ENCODE assay signal across 8 cellular contexts in genomic region chr5:176194238-176195083, GRCh38. TPM values are rescaled to one million over a fixed set of nuclear protein-coding genes. Genes with fewer than 3 reads are reported as not detected.
A peak's percentile ranks its signal among the peaks of the same experiment; 100 is the strongest.
DNase-seq lines count a peak whose midpoint lies in the region; ATAC-seq and TF ChIP-seq lines count a peak whose summit lies in the region.
"Not testable (repeated sequence)": the region's sequence is repeated elsewhere in the genome, so short reads cannot be mapped to it uniquely, and the experiment has no call there.

No MANE protein-coding gene starts in this region.

- not testable (repeated sequence) for H3K9me3 ChIP-seq in Panc1 (ENCODE audit: control insufficient read depth, insufficient read depth, low read depth, low read length); heart left ventricle; smooth muscle cell (replicated peaks; ENCODE audit: low read depth)

- peak; percentile 32 for ATAC-seq in Panc1
- ATAC-seq in activated T-helper 17 cell treated with anti-CD3 and anti-CD28 coated beads, Interleukin-2, amount 50 U/mL, for 72 hours (replicated peaks) = peak; percentile 41
- peak in 3 of 4 donors; percentile 8 to 49 (median 23) for ATAC-seq in heart left ventricle

- not testable (repeated sequence) for H3K27ac ChIP-seq in ACC112 (ENCODE audit: low read depth, low read length); Panc1 (ENCODE audit: low read length); heart left ventricle; smooth muscle cell (ENCODE audit: low read depth)

- peak overlapping the region; percentile 38 for H3K4me3 Mint-ChIP-seq in activated T-helper 17 cell treated with anti-CD3 and anti-CD28 coated beads, Interleukin-2, amount 50 U/mL, for 72 hours
- H3K4me3 Mint-ChIP-seq in chondrocyte (ENCODE audit: unreplicated experiment) = peak overlapping the region; percentile 28

- intact Hi-C loops in Panc1 (cut with micrococcal nuclease; ENCODE audit: unreplicated experiment); heart left ventricle (cut with DNase I): not testable (repeated sequence)

- TF ChIP-seq POLR2A in heart left ventricle (IDR thresholded peaks at IDR 0.05) = not testable (repeated sequence)

- H3K4me1 Mint-ChIP-seq in activated T-helper 17 cell treated with anti-CD3 and anti-CD28 coated beads, Interleukin-2, amount 50 U/mL, for 72 hours; chondrocyte (ENCODE audit: low read depth): not testable (repeated sequence)

- CTCF ChIA-PET in Panc1 (lab: Charles Lee) = not testable (repeated sequence)

- not testable (repeated sequence) for TF ChIP-seq CTCF in GM12875 (IDR thresholded peaks at IDR 0.05; ENCODE audit: borderline replicate concordance, insufficient read depth, low read depth, low read length); Panc1 (IDR thresholded peaks at IDR 0.05); chondrocyte (IDR thresholded peaks at IDR 0.05); heart left ventricle (IDR thresholded peaks at IDR 0.05); smooth muscle cell (IDR thresholded peaks at IDR 0.05; ENCODE audit: borderline replicate concordance, insufficient read depth, poor library complexity, severe bottlenecking)

- H3K27me3 Mint-ChIP-seq in activated T-helper 17 cell treated with anti-CD3 and anti-CD28 coated beads, Interleukin-2, amount 50 U/mL, for 72 hours = not testable (repeated sequence)
- peaks cover 13% of the 10 kb centered on the region for H3K27me3 Mint-ChIP-seq in chondrocyte (ENCODE audit: low read depth)

- H2AFZ ChIP-seq in ACC112 (ENCODE audit: low read length, unreplicated experiment); smooth muscle cell (ENCODE audit: low read depth): not testable (repeated sequence)

- H3K36me3 Mint-ChIP-seq in activated T-helper 17 cell treated with anti-CD3 and anti-CD28 coated beads, Interleukin-2, amount 50 U/mL, for 72 hours (ENCODE audit: low read depth); chondrocyte (ENCODE audit: low read depth): not testable (repeated sequence)

- H3K27ac Mint-ChIP-seq in activated T-helper 17 cell treated with anti-CD3 and anti-CD28 coated beads, Interleukin-2, amount 50 U/mL, for 72 hours; chondrocyte (ENCODE audit: unreplicated experiment): not testable (repeated sequence)

- WGBS in heart left ventricle, 4 donors = 0 to 3% (median 2%) methylated on average over 11 to 54 of the region's 67 CpGs; no CpG with 5 or more reads in 1 of the 4 donors
- 12% methylated on average over 39 of the region's 67 CpGs for WGBS in smooth muscle cell (ENCODE audit: low lambda C conversion rate)

- not testable (repeated sequence) for H3K36me3 ChIP-seq in ACC112 (ENCODE audit: insufficient read depth, low read length); Panc1 (ENCODE audit: control insufficient read depth, insufficient read depth, low read length); heart left ventricle; smooth muscle cell (ENCODE audit: low read depth)

- H3K4me2 ChIP-seq in smooth muscle cell = peak overlapping the region; percentile 73

- H3K4me1 ChIP-seq in ACC112 (ENCODE audit: control insufficient read depth, insufficient read depth, low read length, unreplicated experiment); Panc1 (ENCODE audit: control insufficient read depth, insufficient read depth, low read length); smooth muscle cell (ENCODE audit: low read depth): not testable (repeated sequence)
- H3K4me1 ChIP-seq in heart left ventricle = peaks cover 0 to 13% (median 0%) of the 10 kb centered on the region in 12 donors

- H3F3A ChIP-seq in smooth muscle cell (ENCODE audit: low read depth) = not testable (repeated sequence)

- in situ Hi-C loops in Panc1 (cut with HindIII; ENCODE audit: low pct_unique_long_range_greater_than_20kb, low sequenced_read_pairs) = not testable (repeated sequence)

- H3K9me3 Mint-ChIP-seq in activated T-helper 17 cell treated with anti-CD3 and anti-CD28 coated beads, Interleukin-2, amount 50 U/mL, for 72 hours; chondrocyte (ENCODE audit: low read depth): not testable (repeated sequence)

- H3K27me3 ChIP-seq in ACC112 (ENCODE audit: insufficient read depth, low read length); Panc1 (ENCODE audit: control insufficient read depth, insufficient read depth, low read length); smooth muscle cell (ENCODE audit: low read depth): not testable (repeated sequence)
- H3K27me3 ChIP-seq in heart left ventricle = peaks cover 0 to 34% (median 13%) of the 10 kb centered on the region in 9 donors

- H4K20me1 ChIP-seq in smooth muscle cell (ENCODE audit: low read depth) = not testable (repeated sequence)

- BruUV-seq in Panc1 (replicated peaks; lab: Mats Ljungman, UMichigan) = not testable (repeated sequence)

- POLR2A ChIA-PET in Panc1 (lab: Charles Lee) = not testable (repeated sequence)

- peak overlapping the region; percentile 72 for H3K4me3 ChIP-seq in ACC112 (ENCODE audit: low read depth, low read length)
- peak overlapping the region; percentile 21 for H3K4me3 ChIP-seq in GM12875 (ENCODE audit: low read depth, low read length)
- H3K4me3 ChIP-seq in Panc1 (ENCODE audit: low read depth in 2 of 2, low read length in 2 of 2) = peak overlapping the region; percentile 7 to 16; a peak in 2 of 4 replicates
- H3K4me3 ChIP-seq in heart left ventricle = peak overlapping the region in 8 of 12 donors; percentile 19 to 36 (median 27)
- peak overlapping the region; percentile 24 for H3K4me3 ChIP-seq in smooth muscle cell

- not testable (repeated sequence) for DNase-seq in Panc1 (ENCODE audit: low read depth, low spot score); chondrocyte (ENCODE audit: low spot score); heart left ventricle; smooth muscle cell (lab: John Stamatoyannopoulos, UW; ENCODE audit: unreplicated experiment)
- DNase-seq in mesenteric fat pad (ENCODE audit: low spot score) = peak; percentile 88

- H3K9ac ChIP-seq in smooth muscle cell (ENCODE audit: low read depth) = not testable (repeated sequence)

- H3K79me2 ChIP-seq in ACC112 (ENCODE audit: control insufficient read depth, insufficient read depth, low read length, unreplicated experiment); smooth muscle cell (ENCODE audit: low read depth): not testable (repeated sequence)

RNA-seq across cellular contexts. Expression of gene SIMC1, which starts 43.8 kb away (rescaled TPM):
- total RNA-seq in Panc1 (2021; ENCODE audit: unreplicated experiment) (19.2 TPM), chondrocyte (17.4 to 20.3 TPM (median 19.1 TPM) in 3 replicates), heart left ventricle (1 to 10 TPM; 2.8 to 9.0 (median 6.1) TPM), mesenteric fat pad (11.5 TPM), smooth muscle cell (11.6 and 16.3 TPM in 2 replicates)
- polyA plus RNA-seq in Panc1 (2012; ENCODE audit: insufficient read length) = 12.5 TPM
- total RNA-seq in activated T-helper 17 cell treated with anti-CD3 and anti-CD28 coated beads, Interleukin-2, amount 50 U/mL, for 72 hours = 10 to 100 TPM; 17.9 to 28.5 TPM
- polyA plus RNA-seq in heart left ventricle (1 to 10 TPM; 2.2 to 2.6 TPM), smooth muscle cell (12.9 and 15.3 TPM in 2 replicates)

Comparison
In these comparisons a context has a peak if more than half of its experiments do, and no peak if none do; other contexts are left out.
1. H3K4me3 ChIP-seq: peak in every context shown above with its lines; median percentile 72 in ACC112; 27 in heart left ventricle; 24 in smooth muscle cell; 21 in GM12875; 12 in Panc1.